In the genomic region with DNA sequence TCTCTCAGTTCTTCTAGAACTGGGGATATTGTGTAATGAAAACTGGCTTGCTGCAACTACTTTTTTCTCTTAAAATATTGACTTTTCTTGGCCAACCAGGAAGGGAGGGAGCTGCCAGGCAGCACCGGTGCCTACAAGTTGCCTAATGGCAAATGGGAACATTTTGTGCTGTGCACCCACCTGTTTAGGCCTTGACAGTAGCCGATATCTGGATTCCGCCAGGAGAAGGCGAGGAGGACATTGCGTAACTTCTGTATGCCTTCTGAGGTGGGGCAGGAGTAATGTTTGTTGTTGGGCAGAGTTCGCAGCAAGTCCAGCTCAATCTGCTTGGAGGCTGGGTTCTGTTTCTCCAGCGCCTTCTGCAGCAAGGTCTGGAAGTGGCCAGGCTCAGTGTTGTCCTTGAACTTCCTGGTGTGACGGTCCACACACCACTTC, we compare ENCODE assay signal across 1 cellular context.
A peak's percentile ranks its signal among the peaks of the same experiment; 100 is the strongest.
TF ChIP-seq lines count a peak whose summit lies in the region.

No MANE protein-coding gene starts in this region.

TF ChIP-seq in HepG2, 621 proteins besides CTCF, POLR2A, EP300 and RAD21 (continued from another document and continues in another):
- TF ChIP-seq SCMH1 (CRISPR knock-in tag; IDR thresholded peaks at IDR 0.05; ENCODE audit: borderline replicate concordance) (no peak), SALL1 (CRISPR knock-in tag; IDR thresholded peaks at IDR 0.05) (peak; percentile 87), RFXANK (CRISPR knock-in tag; IDR thresholded peaks at IDR 0.05) (no peak), ZNF256 (CRISPR knock-in tag; conservative IDR thresholded peaks at IDR 0.05) (no peak), NCOA2 (CRISPR knock-in tag; IDR thresholded peaks at IDR 0.05) (peak; percentile 48; the same call in 1 of the 2 replicates), ZNF564 (CRISPR knock-in tag; IDR thresholded peaks at IDR 0.05) (no peak), ZNF761 (CRISPR knock-in tag; conservative IDR thresholded peaks at IDR 0.05) (0 out of 2 replicates have a peak, but pooled peaks have one; percentile 58), NCOR1 (IDR thresholded peaks at IDR 0.05; ENCODE audit: borderline replicate concordance, low read length) (no peak), GLI4 (CRISPR knock-in tag; IDR thresholded peaks at IDR 0.05; ENCODE audit: borderline replicate concordance) (no peak), ZNF34 (CRISPR knock-in tag; IDR thresholded peaks at IDR 0.05; ENCODE audit: borderline replicate concordance) (no peak), MAFG (CRISPR knock-in tag; IDR thresholded peaks at IDR 0.05) (no peak), CC2D1A (CRISPR knock-in tag; IDR thresholded peaks at IDR 0.05) (no peak), SRSF9 (IDR thresholded peaks at IDR 0.05; ENCODE audit: borderline replicate concordance, insufficient read depth, low read depth, low read length, poor library complexity, severe bottlenecking) (no peak), KDM5A (IDR thresholded peaks at IDR 0.05; ENCODE audit: borderline replicate concordance, low read length) (no peak), ZFAT (CRISPR knock-in tag; conservative IDR thresholded peaks at IDR 0.05) (no peak), JDP2 (CRISPR knock-in tag; IDR thresholded peaks at IDR 0.05; ENCODE audit: borderline replicate concordance) (no peak), MZF1 (CRISPR knock-in tag; IDR thresholded peaks at IDR 0.05; ENCODE audit: borderline replicate concordance) (no peak), FOXA3 (CRISPR knock-in tag; IDR thresholded peaks at IDR 0.05) (peak; percentile 69), ZBTB38 (CRISPR knock-in tag; IDR thresholded peaks at IDR 0.05) (peak; percentile 58; the same call in 1 of the 2 replicates), MED8 (CRISPR knock-in tag; IDR thresholded peaks at IDR 0.05; ENCODE audit: insufficient replicate concordance) (no peak), ZNF713 (CRISPR knock-in tag; IDR thresholded peaks at IDR 0.05) (no peak), SMAD3 (CRISPR knock-in tag; IDR thresholded peaks at IDR 0.05) (no peak), ERF (CRISPR knock-in tag; IDR thresholded peaks at IDR 0.05) (no peak), SSRP1 (CRISPR knock-in tag; IDR thresholded peaks at IDR 0.05) (no peak), ZNF17 (CRISPR knock-in tag; IDR thresholded peaks at IDR 0.05) (no peak), ZNF567 (CRISPR knock-in tag; IDR thresholded peaks at IDR 0.05; ENCODE audit: borderline replicate concordance) (no peak), RFXAP (CRISPR knock-in tag; IDR thresholded peaks at IDR 0.05; ENCODE audit: borderline replicate concordance) (peak; percentile 97), GPN1 (CRISPR knock-in tag; IDR thresholded peaks at IDR 0.05; ENCODE audit: borderline replicate concordance) (no peak), ESRRA (CRISPR knock-in tag; IDR thresholded peaks at IDR 0.05; ENCODE audit: low read depth) (no peak), ZNF83 (CRISPR knock-in tag; IDR thresholded peaks at IDR 0.05; ENCODE audit: borderline replicate concordance) (no peak), ATF7 (IDR thresholded peaks at IDR 0.05) (no peak), ATF7 (CRISPR knock-in tag; IDR thresholded peaks at IDR 0.05) (no peak), DPF2 (CRISPR knock-in tag; IDR thresholded peaks at IDR 0.05; ENCODE audit: borderline replicate concordance, low read depth) (peak; percentile 58; the same call in 1 of the 2 replicates), ZNF317 (CRISPR knock-in tag; IDR thresholded peaks at IDR 0.05) (0 out of 2 replicates have a peak, but pooled peaks have one; percentile 26), ZNF703 (CRISPR knock-in tag; IDR thresholded peaks at IDR 0.05; ENCODE audit: borderline replicate concordance) (no peak), ZNF510 (CRISPR knock-in tag; IDR thresholded peaks at IDR 0.05; ENCODE audit: low read depth) (no peak), ZNF772 (CRISPR knock-in tag; IDR thresholded peaks at IDR 0.05) (no peak), MAFK (conservative IDR thresholded peaks at IDR 0.05 in 1 of 2, IDR thresholded peaks at IDR 0.05 in 1 of 2; ENCODE audit: low read length in 2 of 2) (no peak), ZBTB8A (CRISPR knock-in tag; IDR thresholded peaks at IDR 0.05; ENCODE audit: borderline replicate concordance, low read depth) (no peak), U2AF1 (optimal IDR thresholded peaks at IDR 0.05; ENCODE audit: low read depth, low read length) (no peak), ZNF678 (CRISPR knock-in tag; IDR thresholded peaks at IDR 0.05) (no peak), ADNP (CRISPR knock-in tag; IDR thresholded peaks at IDR 0.05) (no peak)
- TF ChIP-seq, protein P1, sequence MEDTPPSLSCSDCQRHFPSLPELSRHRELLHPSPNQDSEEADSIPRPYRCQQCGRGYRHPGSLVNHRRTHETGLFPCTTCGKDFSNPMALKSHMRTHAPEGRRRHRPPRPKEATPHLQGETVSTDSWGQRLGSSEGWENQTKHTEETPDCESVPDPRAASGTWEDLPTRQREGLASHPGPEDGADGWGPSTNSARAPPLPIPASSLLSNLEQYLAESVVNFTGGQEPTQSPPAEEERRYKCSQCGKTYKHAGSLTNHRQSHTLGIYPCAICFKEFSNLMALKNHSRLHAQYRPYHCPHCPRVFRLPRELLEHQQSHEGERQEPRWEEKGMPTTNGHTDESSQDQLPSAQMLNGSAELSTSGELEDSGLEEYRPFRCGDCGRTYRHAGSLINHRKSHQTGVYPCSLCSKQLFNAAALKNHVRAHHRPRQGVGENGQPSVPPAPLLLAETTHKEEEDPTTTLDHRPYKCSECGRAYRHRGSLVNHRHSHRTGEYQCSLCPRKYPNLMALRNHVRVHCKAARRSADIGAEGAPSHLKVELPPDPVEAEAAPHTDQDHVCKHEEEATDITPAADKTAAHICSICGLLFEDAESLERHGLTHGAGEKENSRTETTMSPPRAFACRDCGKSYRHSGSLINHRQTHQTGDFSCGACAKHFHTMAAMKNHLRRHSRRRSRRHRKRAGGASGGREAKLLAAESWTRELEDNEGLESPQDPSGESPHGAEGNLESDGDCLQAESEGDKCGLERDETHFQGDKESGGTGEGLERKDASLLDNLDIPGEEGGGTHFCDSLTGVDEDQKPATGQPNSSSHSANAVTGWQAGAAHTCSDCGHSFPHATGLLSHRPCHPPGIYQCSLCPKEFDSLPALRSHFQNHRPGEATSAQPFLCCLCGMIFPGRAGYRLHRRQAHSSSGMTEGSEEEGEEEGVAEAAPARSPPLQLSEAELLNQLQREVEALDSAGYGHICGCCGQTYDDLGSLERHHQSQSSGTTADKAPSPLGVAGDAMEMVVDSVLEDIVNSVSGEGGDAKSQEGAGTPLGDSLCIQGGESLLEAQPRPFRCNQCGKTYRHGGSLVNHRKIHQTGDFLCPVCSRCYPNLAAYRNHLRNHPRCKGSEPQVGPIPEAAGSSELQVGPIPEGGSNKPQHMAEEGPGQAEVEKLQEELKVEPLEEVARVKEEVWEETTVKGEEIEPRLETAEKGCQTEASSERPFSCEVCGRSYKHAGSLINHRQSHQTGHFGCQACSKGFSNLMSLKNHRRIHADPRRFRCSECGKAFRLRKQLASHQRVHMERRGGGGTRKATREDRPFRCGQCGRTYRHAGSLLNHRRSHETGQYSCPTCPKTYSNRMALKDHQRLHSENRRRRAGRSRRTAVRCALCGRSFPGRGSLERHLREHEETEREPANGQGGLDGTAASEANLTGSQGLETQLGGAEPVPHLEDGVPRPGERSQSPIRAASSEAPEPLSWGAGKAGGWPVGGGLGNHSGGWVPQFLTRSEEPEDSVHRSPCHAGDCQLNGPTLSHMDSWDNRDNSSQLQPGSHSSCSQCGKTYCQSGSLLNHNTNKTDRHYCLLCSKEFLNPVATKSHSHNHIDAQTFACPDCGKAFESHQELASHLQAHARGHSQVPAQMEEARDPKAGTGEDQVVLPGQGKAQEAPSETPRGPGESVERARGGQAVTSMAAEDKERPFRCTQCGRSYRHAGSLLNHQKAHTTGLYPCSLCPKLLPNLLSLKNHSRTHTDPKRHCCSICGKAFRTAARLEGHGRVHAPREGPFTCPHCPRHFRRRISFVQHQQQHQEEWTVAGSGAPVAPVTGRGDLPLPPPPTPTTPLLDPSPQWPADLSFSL (CRISPR knock-in tag; IDR thresholded peaks at IDR 0.05), result no peak
- TF ChIP-seq, protein P2, sequence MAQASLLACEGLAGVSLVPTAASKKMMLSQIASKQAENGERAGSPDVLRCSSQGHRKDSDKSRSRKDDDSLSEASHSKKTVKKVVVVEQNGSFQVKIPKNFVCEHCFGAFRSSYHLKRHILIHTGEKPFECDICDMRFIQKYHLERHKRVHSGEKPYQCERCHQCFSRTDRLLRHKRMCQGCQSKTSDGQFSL (CRISPR knock-in tag; IDR thresholded peaks at IDR 0.05), result no peak
- TF ChIP-seq, protein P3, sequence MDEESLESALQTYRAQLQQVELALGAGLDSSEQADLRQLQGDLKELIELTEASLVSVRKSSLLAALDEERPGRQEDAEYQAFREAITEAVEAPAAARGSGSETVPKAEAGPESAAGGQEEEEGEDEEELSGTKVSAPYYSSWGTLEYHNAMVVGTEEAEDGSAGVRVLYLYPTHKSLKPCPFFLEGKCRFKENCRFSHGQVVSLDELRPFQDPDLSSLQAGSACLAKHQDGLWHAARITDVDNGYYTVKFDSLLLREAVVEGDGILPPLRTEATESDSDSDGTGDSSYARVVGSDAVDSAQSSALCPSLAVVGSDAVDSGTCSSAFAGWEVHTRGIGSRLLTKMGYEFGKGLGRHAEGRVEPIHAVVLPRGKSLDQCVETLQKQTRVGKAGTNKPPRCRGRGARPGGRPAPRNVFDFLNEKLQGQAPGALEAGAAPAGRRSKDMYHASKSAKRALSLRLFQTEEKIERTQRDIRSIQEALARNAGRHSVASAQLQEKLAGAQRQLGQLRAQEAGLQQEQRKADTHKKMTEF (CRISPR knock-in tag; IDR thresholded peaks at IDR 0.05), result no peak; the same call in 1 of the 2 replicates
- TF ChIP-seq, protein P4, sequence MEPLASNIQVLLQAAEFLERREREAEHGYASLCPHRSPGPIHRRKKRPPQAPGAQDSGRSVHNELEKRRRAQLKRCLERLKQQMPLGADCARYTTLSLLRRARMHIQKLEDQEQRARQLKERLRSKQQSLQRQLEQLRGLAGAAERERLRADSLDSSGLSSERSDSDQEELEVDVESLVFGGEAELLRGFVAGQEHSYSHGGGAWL (CRISPR knock-in tag; IDR thresholded peaks at IDR 0.05), result no peak
- TF ChIP-seq, protein P5, sequence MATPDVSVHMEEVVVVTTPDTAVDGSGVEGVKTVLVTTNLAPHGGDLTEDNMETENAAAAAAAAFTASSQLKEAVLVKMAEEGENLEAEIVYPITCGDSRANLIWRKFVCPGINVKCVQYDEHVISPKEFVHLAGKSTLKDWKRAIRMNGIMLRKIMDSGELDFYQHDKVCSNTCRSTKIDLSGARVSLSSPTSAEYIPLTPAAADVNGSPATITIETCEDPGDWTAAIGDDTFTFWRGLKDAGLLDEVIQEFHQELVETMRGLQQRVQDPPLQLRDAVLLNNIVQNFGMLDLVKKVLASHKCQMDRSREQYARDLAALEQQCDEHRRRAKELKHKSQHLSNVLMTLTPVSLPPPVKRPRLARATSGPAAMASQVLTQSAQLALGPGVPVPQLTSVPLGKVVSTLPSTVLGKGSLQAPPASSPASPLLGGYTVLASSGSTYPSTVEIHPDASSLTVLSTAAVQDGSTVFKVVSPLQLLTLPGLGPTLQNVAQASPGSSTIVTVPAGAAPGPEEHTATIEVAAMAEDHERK (CRISPR knock-in tag; IDR thresholded peaks at IDR 0.05; ENCODE audit: low read depth), result no peak
- TF ChIP-seq, protein P6, sequence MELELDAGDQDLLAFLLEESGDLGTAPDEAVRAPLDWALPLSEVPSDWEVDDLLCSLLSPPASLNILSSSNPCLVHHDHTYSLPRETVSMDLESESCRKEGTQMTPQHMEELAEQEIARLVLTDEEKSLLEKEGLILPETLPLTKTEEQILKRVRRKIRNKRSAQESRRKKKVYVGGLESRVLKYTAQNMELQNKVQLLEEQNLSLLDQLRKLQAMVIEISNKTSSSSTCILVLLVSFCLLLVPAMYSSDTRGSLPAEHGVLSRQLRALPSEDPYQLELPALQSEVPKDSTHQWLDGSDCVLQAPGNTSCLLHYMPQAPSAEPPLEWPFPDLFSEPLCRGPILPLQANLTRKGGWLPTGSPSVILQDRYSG (CRISPR knock-in tag; IDR thresholded peaks at IDR 0.05), result no peak
- TF ChIP-seq, protein P7, sequence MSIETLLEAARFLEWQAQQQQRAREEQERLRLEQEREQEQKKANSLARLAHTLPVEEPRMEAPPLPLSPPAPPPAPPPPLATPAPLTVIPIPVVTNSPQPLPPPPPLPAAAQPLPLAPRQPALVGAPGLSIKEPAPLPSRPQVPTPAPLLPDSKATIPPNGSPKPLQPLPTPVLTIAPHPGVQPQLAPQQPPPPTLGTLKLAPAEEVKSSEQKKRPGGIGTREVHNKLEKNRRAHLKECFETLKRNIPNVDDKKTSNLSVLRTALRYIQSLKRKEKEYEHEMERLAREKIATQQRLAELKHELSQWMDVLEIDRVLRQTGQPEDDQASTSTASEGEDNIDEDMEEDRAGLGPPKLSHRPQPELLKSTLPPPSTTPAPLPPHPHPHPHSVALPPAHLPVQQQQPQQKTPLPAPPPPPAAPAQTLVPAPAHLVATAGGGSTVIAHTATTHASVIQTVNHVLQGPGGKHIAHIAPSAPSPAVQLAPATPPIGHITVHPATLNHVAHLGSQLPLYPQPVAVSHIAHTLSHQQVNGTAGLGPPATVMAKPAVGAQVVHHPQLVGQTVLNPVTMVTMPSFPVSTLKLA (IDR thresholded peaks at IDR 0.05), result no peak
- TF ChIP-seq, protein P8, sequence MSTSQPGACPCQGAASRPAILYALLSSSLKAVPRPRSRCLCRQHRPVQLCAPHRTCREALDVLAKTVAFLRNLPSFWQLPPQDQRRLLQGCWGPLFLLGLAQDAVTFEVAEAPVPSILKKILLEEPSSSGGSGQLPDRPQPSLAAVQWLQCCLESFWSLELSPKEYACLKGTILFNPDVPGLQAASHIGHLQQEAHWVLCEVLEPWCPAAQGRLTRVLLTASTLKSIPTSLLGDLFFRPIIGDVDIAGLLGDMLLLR (CRISPR knock-in tag; IDR thresholded peaks at IDR 0.05), result no peak
- TF ChIP-seq, protein P9, sequence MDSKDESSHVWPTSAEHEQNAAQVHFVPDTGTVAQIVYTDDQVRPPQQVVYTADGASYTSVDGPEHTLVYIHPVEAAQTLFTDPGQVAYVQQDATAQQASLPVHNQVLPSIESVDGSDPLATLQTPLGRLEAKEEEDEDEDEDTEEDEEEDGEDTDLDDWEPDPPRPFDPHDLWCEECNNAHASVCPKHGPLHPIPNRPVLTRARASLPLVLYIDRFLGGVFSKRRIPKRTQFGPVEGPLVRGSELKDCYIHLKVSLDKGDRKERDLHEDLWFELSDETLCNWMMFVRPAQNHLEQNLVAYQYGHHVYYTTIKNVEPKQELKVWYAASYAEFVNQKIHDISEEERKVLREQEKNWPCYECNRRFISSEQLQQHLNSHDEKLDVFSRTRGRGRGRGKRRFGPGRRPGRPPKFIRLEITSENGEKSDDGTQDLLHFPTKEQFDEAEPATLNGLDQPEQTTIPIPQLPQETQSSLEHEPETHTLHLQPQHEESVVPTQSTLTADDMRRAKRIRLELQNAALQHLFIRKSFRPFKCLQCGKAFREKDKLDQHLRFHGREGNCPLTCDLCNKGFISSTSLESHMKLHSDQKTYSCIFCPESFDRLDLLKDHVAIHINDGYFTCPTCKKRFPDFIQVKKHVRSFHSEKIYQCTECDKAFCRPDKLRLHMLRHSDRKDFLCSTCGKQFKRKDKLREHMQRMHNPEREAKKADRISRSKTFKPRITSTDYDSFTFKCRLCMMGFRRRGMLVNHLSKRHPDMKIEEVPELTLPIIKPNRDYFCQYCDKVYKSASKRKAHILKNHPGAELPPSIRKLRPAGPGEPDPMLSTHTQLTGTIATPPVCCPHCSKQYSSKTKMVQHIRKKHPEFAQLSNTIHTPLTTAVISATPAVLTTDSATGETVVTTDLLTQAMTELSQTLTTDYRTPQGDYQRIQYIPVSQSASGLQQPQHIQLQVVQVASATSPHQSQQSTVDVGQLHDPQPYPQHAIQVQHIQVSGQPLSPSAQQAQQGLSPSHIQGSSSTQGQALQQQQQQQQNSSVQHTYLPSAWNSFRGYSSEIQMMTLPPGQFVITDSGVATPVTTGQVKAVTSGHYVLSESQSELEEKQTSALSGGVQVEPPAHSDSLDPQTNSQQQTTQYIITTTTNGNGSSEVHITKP (CRISPR knock-in tag; IDR thresholded peaks at IDR 0.05; ENCODE audit: low read depth), result peak; percentile 38; the same call in 1 of the 2 replicates
